Comparison of ENCODE assay signal across 7 cellular contexts in genomic region chr1:226662704-226663326, GRCh38.
DNase-seq lines count a peak whose midpoint lies in the region; ATAC-seq and TF ChIP-seq lines count a peak whose summit lies in the region.

No MANE protein-coding gene starts in this region.

- in situ Hi-C loops in Panc1 (cut with HindIII; ENCODE audit: low pct_unique_long_range_greater_than_20kb, low sequenced_read_pairs) = no loop called here

- intact Hi-C loops in Panc1 (cut with micrococcal nuclease; ENCODE audit: unreplicated experiment) (no loop called here), posterior vena cava (cut with DNase I) (loop anchor here in 1 of 2 donors (5.0 kb wide), 2 partner anchors 34 to 74 kb away; partner anchors contain the start of gene ITPKB)

- DNase-seq in Panc1 (ENCODE audit: low read depth, low spot score) (peak; percentile 53), fibroblast of villous mesenchyme (ENCODE audit: low read depth) (peak; percentile 96), posterior vena cava (ENCODE audit: low spot score) (peak; percentile 93), ureter (ENCODE audit: low spot score) (peak; percentile 77)

- no peaks in the 10 kb centered on the region; the same call in 1 of the 2 replicates for H3K4me1 ChIP-seq in Panc1 (ENCODE audit: control insufficient read depth, insufficient read depth, low read length)

- no peaks in the 10 kb centered on the region for H3K36me3 ChIP-seq in Panc1 (ENCODE audit: control insufficient read depth, insufficient read depth, low read length)

- POLR2A ChIA-PET in Panc1 (lab: Charles Lee) = interaction anchor here (0.5 kb wide), 1 partner anchor 215 kb away, joined by 6 read pairs; no protein-coding TSS in a partner anchor

- no peaks in the 10 kb centered on the region for H3K9me3 ChIP-seq in Panc1 (ENCODE audit: control insufficient read depth, insufficient read depth, low read depth, low read length)

- CTCF ChIA-PET in Panc1 (lab: Charles Lee) = no interaction called here

- H3K4me1 Mint-ChIP-seq in activated T-helper 17 cell treated with anti-CD3 and anti-CD28 coated beads, Interleukin-2, amount 50 U/mL, for 72 hours = peaks cover 78% of the 10 kb centered on the region

- no peak overlapping the region for H3K4me3 ChIP-seq in Panc1 (ENCODE audit: low read depth in 2 of 2, low read length in 2 of 2)
- H3K4me3 ChIP-seq in fibroblast of villous mesenchyme (ENCODE audit: low read depth, low read length) = peak overlapping the region; percentile 9

- no peaks in the 10 kb centered on the region for H3K27me3 ChIP-seq in Panc1 (ENCODE audit: control insufficient read depth, insufficient read depth, low read length)

- no peak for TF ChIP-seq CTCF in Panc1 (IDR thresholded peaks at IDR 0.05)
- no peak for TF ChIP-seq CTCF in fibroblast of villous mesenchyme (IDR thresholded peaks at IDR 0.05; ENCODE audit: insufficient read depth, low read depth, low read length)

- no peak overlapping the region for H3K27ac ChIP-seq in Panc1 (ENCODE audit: low read length)

- BruUV-seq in Panc1 (replicated peaks; lab: Mats Ljungman, UMichigan) = no TSS peak

- peaks cover 18% of the 10 kb centered on the region for H3K36me3 Mint-ChIP-seq in activated T-helper 17 cell treated with anti-CD3 and anti-CD28 coated beads, Interleukin-2, amount 50 U/mL, for 72 hours (ENCODE audit: low read depth)

- no peaks in the 10 kb centered on the region for H3K9me3 Mint-ChIP-seq in activated T-helper 17 cell treated with anti-CD3 and anti-CD28 coated beads, Interleukin-2, amount 50 U/mL, for 72 hours

- peak overlapping the region; percentile 89 for H3K27ac Mint-ChIP-seq in activated T-helper 17 cell treated with anti-CD3 and anti-CD28 coated beads, Interleukin-2, amount 50 U/mL, for 72 hours

- H3K27me3 Mint-ChIP-seq in activated T-helper 17 cell treated with anti-CD3 and anti-CD28 coated beads, Interleukin-2, amount 50 U/mL, for 72 hours = no peaks in the 10 kb centered on the region

- ATAC-seq in GM18867 (IDR thresholded peaks at IDR 0.05; ENCODE audit: unreplicated experiment) = peak; percentile 96
- ATAC-seq in HG03039 (IDR thresholded peaks at IDR 0.05; ENCODE audit: unreplicated experiment) = peak; percentile 93
- peak; percentile 61; the same call in 1 of the 2 replicates for ATAC-seq in Panc1
- peak; percentile 95 for ATAC-seq in activated T-helper 17 cell treated with anti-CD3 and anti-CD28 coated beads, Interleukin-2, amount 50 U/mL, for 72 hours (replicated peaks)

- H3K4me3 Mint-ChIP-seq in activated T-helper 17 cell treated with anti-CD3 and anti-CD28 coated beads, Interleukin-2, amount 50 U/mL, for 72 hours = peak overlapping the region; percentile 76
